ENCODE assay signal across 17 cellular contexts in genomic region chr15:89810837-89811236, GRCh38. TPM values are rescaled to one million over a fixed set of nuclear protein-coding genes. Genes with fewer than 3 reads are reported as not detected.
"Had no signal": no experiment of that assay in that cellular context is flagged by ENCODE, and none has a peak within 500 bp of the region (broad histone marks: within the 10 kb centered on the region; RNA-seq: fewer than 3 reads in every experiment).

No MANE protein-coding gene starts in this region.

- H3K9me3 ChIP-seq: pancreas had no signal

- H3K9me3 Mint-ChIP-seq: activated B cell treated with CpG ODN at 0.5 μM for 24 hours had no signal

- H3K36me3 Mint-ChIP-seq: activated naive CD8-positive, alpha-beta T cell had no signal

- H3K4me3 Mint-ChIP-seq: activated B cell treated with CpG ODN at 0.5 μM for 24 hours; activated naive CD8-positive, alpha-beta T cell; immature natural killer cell; nephron progenitor cell; T-helper 17 cell had no signal

- H3K27ac ChIP-seq: brain microvascular endothelial cell, dorsolateral prefrontal cortex, pancreas had no signal

- ATAC-seq: esophagus mucosa, left cardiac atrium, pancreas, T-helper 17 cell had no signal

- DNase-seq: activated B cell treated with CpG ODN at 0.5 μM for 24 hours; activated CD4-positive, alpha-beta T cell treated with anti-CD3 and anti-CD28 coated beads, Interleukin-2, amount 50 U/mL, for 1 hour; brain microvascular endothelial cell; dorsolateral prefrontal cortex; glutamatergic neuron; immature natural killer cell; left cardiac atrium; nephron progenitor cell; stimulated activated CD4-positive, alpha-beta T cell treated with anti-CD3 and anti-CD28 coated beads, Interleukin-4, amount 100 ng/mL, for 4 hours; T-helper 17 cell had no signal

- H3K27ac Mint-ChIP-seq: activated B cell treated with CpG ODN at 0.5 μM for 24 hours; activated naive CD8-positive, alpha-beta T cell; immature natural killer cell; nephron progenitor cell; T-helper 17 cell had no signal

- H3K27me3 ChIP-seq: brain microvascular endothelial cell, pancreas had no signal

- H3K4me3 ChIP-seq: dorsolateral prefrontal cortex, lung, pancreas, tibial nerve had no signal

- H3K36me3 ChIP-seq: pancreas, tibial nerve had no signal

RNA-seq across cellular contexts. Expression of gene MESP2, which starts 34.7 kb away (rescaled TPM):
- total RNA-seq: renal cortical epithelial cell, skeletal muscle tissue, T-helper 17 cell had no signal
- polyA plus RNA-seq: immature natural killer cell had no signal

RNA-seq across cellular contexts. Expression of gene MESP1, which starts 59.8 kb away (rescaled TPM):
- total RNA-seq: T-helper 17 cell had no signal
